In genomic region chr3:133943639-133944131, GRCh38 we compare ENCODE assay signal across 8 cellular contexts. TPM values are rescaled to one million over a fixed set of nuclear protein-coding genes. Genes with fewer than 3 reads are reported as not detected.
DNase-seq lines count a peak whose midpoint lies in the region; ATAC-seq and TF ChIP-seq lines count a peak whose summit lies in the region.

No MANE protein-coding gene starts in this region.

- H3K4me1 Mint-ChIP-seq in MCF 10A (ENCODE audit: insufficient read depth, unreplicated experiment): peaks cover 55% of the 10 kb centered on the region

- H3K4me2 ChIP-seq in mesenchymal stem cell (ENCODE audit: low read length, poor library complexity, severe bottlenecking): no peak overlapping the region

- peak overlapping the region in 1 of 2 experiments; percentile 18 for H3K14ac ChIP-seq in mesenchymal stem cell (ENCODE audit: low read length in 2 of 2)

- no peak overlapping the region for H2BK12ac ChIP-seq in mesenchymal stem cell (ENCODE audit: low read length in 2 of 2)

- CTCF ChIA-PET in MCF 10A (lab: Yijun Ruan, JAX): interaction anchor here (0.6 to 2.2 kb wide), 5 partner anchors 13 to 268 kb away, joined by 3 to 9 read pairs (median 5); no protein-coding TSS in a partner anchor

- H3K4me3 Mint-ChIP-seq in MCF 10A (ENCODE audit: unreplicated experiment): peak overlapping the region; percentile 39

- H3K9ac ChIP-seq in mesenchymal stem cell (ENCODE audit: low read length): peak overlapping the region; percentile 15

- DNase-seq in AG10803 (ENCODE audit: low read depth) (peak; percentile 78), MG63 (peak; percentile 88), MCF 10A (ENCODE audit: unreplicated experiment) (peak; percentile 92), mesenchymal stem cell (peak; percentile 84), NCI-H1417 treated with DMSO at 0.1 percent for 48 hours (lab: John Stamatoyannopoulos, UW) (no peak), pons (ENCODE audit: low spot score) (no peak)

- no TSS peak for BruUV-seq in MCF 10A (replicated peaks; lab: Mats Ljungman, UMichigan)

- H3K27ac ChIP-seq in mesenchymal stem cell (ENCODE audit: low read length, poor library complexity, severe bottlenecking): no peak overlapping the region

- H3K27ac Mint-ChIP-seq in MCF 10A (ENCODE audit: low read depth, unreplicated experiment): peak overlapping the region; percentile 52

- H3K18ac ChIP-seq in mesenchymal stem cell (ENCODE audit: low read depth in 1 of 2, low read length in 2 of 2): peak overlapping the region in 1 of 2 experiments; percentile 40

- POLR2A ChIA-PET in MCF 10A (lab: Yijun Ruan, JAX): interaction anchor here (0.7 to 2.7 kb wide), 9 partner anchors 19 to 542 kb away, joined by 3 to 17 read pairs (median 4); partner anchors contain the start of genes ANAPC13, CEP63 and TOPBP1

- H3K9me3 Mint-ChIP-seq in MCF 10A (ENCODE audit: unreplicated experiment): no peaks in the 10 kb centered on the region

- H3K4me1 ChIP-seq in mesenchymal stem cell (ENCODE audit: control insufficient read depth, insufficient read depth, low read depth, low read length): peaks cover 13% of the 10 kb centered on the region

- no peak overlapping the region for H3K4ac ChIP-seq in mesenchymal stem cell (ENCODE audit: low read depth in 1 of 2, low read length in 2 of 2)

- intact Hi-C loops in MCF 10A (cut with micrococcal nuclease): loop anchor here (2.0 kb wide), 1 partner anchor 19 kb away; no protein-coding TSS in a partner anchor

- H3K4me3 ChIP-seq in AG10803 (ENCODE audit: low read length) (no peak overlapping the region), MG63 (no peak overlapping the region), mesenchymal stem cell (ENCODE audit: insufficient read depth in 1 of 2, low read depth in 1 of 2, low read length in 2 of 2) (peak overlapping the region in 1 of 2 experiments; percentile 43)

- peak overlapping the region; percentile 4 for H4K91ac ChIP-seq in mesenchymal stem cell (ENCODE audit: low read length)

- no peaks in the 10 kb centered on the region for H3K27me3 ChIP-seq in MG63
- H3K27me3 ChIP-seq in mesenchymal stem cell (ENCODE audit: control insufficient read depth in 1 of 2, insufficient read depth in 1 of 2, low read length in 2 of 2): peaks cover 0 to 31% of the 10 kb centered on the region in 2 experiments

- H3K27me3 Mint-ChIP-seq in MCF 10A (ENCODE audit: insufficient read depth, unreplicated experiment): no peaks in the 10 kb centered on the region

- H2BK15ac ChIP-seq in mesenchymal stem cell (ENCODE audit: low read depth, poor library complexity, severe bottlenecking): no peak overlapping the region

- H3K36me3 Mint-ChIP-seq in MCF 10A (ENCODE audit: insufficient read depth, unreplicated experiment): peaks cover 5% of the 10 kb centered on the region

- H3K36me3 ChIP-seq in MG63: no peaks in the 10 kb centered on the region
- H3K36me3 ChIP-seq in mesenchymal stem cell (ENCODE audit: control insufficient read depth in 1 of 2, insufficient read depth in 2 of 2, low read depth in 1 of 2, low read length in 2 of 2): no peaks in the 10 kb centered on the region

- H3K9me3 ChIP-seq in MG63: no peaks in the 10 kb centered on the region
- H3K9me3 ChIP-seq in mesenchymal stem cell (ENCODE audit: control insufficient read depth, low read length): peaks cover 1% of the 10 kb centered on the region

- H3K79me1 ChIP-seq in mesenchymal stem cell (replicated peaks; ENCODE audit: low read length, poor library complexity, severe bottlenecking): no peaks in the 10 kb centered on the region

- H3K23ac ChIP-seq in mesenchymal stem cell (ENCODE audit: low read length in 2 of 2): no peak overlapping the region

- TF ChIP-seq CTCF in AG10803 (conservative IDR thresholded peaks at IDR 0.05; ENCODE audit: low read length): no peak
- TF ChIP-seq CTCF in MCF 10A (IDR thresholded peaks at IDR 0.05; ENCODE audit: unreplicated experiment): no peak

- H2AFZ ChIP-seq in mesenchymal stem cell (ENCODE audit: low read depth, low read length): no peak overlapping the region

- ATAC-seq in HG02870 (IDR thresholded peaks at IDR 0.05; ENCODE audit: unreplicated experiment) (no peak), HG03442 (IDR thresholded peaks at IDR 0.05; ENCODE audit: unreplicated experiment) (no peak)

- peak overlapping the region; percentile 51 for H4K8ac ChIP-seq in mesenchymal stem cell (ENCODE audit: low read length)

- H2AK5ac ChIP-seq in mesenchymal stem cell (ENCODE audit: low read length, severe bottlenecking): no peak overlapping the region

- H2BK120ac ChIP-seq in mesenchymal stem cell (ENCODE audit: low read depth, low read length): no peak overlapping the region

- 36% methylated on average over 5 of the region's 5 CpGs for WGBS in mesenchymal stem cell

- H2BK5ac ChIP-seq in mesenchymal stem cell (ENCODE audit: low read depth, low read length, poor library complexity, severe bottlenecking): no peak overlapping the region

RNA-seq across cellular contexts. Expression of gene RAB6B, which starts 48.0 kb away (rescaled TPM):
- 3.3 and 4.0 TPM in 2 replicates for total RNA-seq in MG63 (2014; rRNA removed; shearing (Covaris generic); ENCODE audit: low replicate concordance)
- 0.96 and 1.1 TPM in 2 replicates for total RNA-seq in MCF 10A (2022)
- 1.3 TPM for polyA plus RNA-seq in mesenchymal stem cell (2013, experiment 1 of 2)
- 1.3 TPM for polyA plus RNA-seq in mesenchymal stem cell (2013, experiment 2 of 2)

Comparison
In these comparisons a context has a peak if more than half of its experiments do, and no peak if none do; other contexts are left out.
1. DNase-seq: peak in AG10803 (single experiment), MG63 (single experiment), MCF 10A (single experiment) and mesenchymal stem cell (single experiment); none in NCI-H1417 treated with DMSO at 0.1 percent for 48 hours (single experiment) and pons (single experiment).